In genomic region chr17:12620200-12620720, GRCh38 we compare ENCODE assay signal across 19 cellular contexts. TPM values are rescaled to one million over a fixed set of nuclear protein-coding genes. Genes with fewer than 3 reads are reported as not detected.
DNase-seq lines count a peak whose midpoint lies in the region; ATAC-seq and TF ChIP-seq lines count a peak whose summit lies in the region.
"Had no signal": no experiment of that assay in that cellular context is flagged by ENCODE, and none has a peak within 500 bp of the region (broad histone marks: within the 10 kb centered on the region; RNA-seq: fewer than 3 reads in every experiment).

No MANE protein-coding gene starts in this region.

- H3K27ac Mint-ChIP-seq in CD4-positive, alpha-beta memory T cell, result no peak overlapping the region
- H3K27ac Mint-ChIP-seq: activated naive CD8-positive, alpha-beta T cell had no signal

- no peaks in the 10 kb centered on the region for H3K4me1 Mint-ChIP-seq in CD4-positive, alpha-beta memory T cell

- TF ChIP-seq POLR2A in heart left ventricle (IDR thresholded peaks at IDR 0.05), result no peak

- H3K4me1 ChIP-seq in heart left ventricle, result peaks cover 0 to 12% (median 0%) of the 10 kb centered on the region in 12 donors
- H3K4me1 ChIP-seq in CD4-positive, alpha-beta memory T cell (ENCODE audit: insufficient read depth, low read length), result no peaks in the 10 kb centered on the region
- H3K4me1 ChIP-seq: esophagus squamous epithelium had no signal

- ATAC-seq in heart left ventricle (no peak), HG02981 (IDR thresholded peaks at IDR 0.05; ENCODE audit: unreplicated experiment) (no peak)

- H3K4me3 Mint-ChIP-seq in CD4-positive, alpha-beta memory T cell, result no peak overlapping the region
- H3K4me3 Mint-ChIP-seq: activated naive CD8-positive, alpha-beta T cell had no signal

- H3K4me3 ChIP-seq in heart left ventricle, result no peak overlapping the region
- H3K4me3 ChIP-seq in CD4-positive, alpha-beta memory T cell (ENCODE audit: low read length in 2 of 2), result no peak overlapping the region
- H3K4me3 ChIP-seq: esophagus squamous epithelium, ovary, testis had no signal

- POLR2A ChIA-PET in CD4-positive, alpha-beta memory T cell (lab: Charles Lee; ENCODE audit: partially characterized antibody), result no interaction called here

- peaks cover 0 to 3% of the 10 kb centered on the region in 2 donors for H3K36me3 Mint-ChIP-seq in CD4-positive, alpha-beta memory T cell
- H3K36me3 Mint-ChIP-seq: activated naive CD8-positive, alpha-beta T cell had no signal

- CTCF ChIA-PET in CD4-positive, alpha-beta memory T cell (lab: Charles Lee; ENCODE audit: partially characterized antibody), result no interaction called here

- no peaks in the 10 kb centered on the region for H3K36me3 ChIP-seq in heart left ventricle
- no peaks in the 10 kb centered on the region for H3K36me3 ChIP-seq in CD4-positive, alpha-beta memory T cell (ENCODE audit: insufficient read depth, low read length)
- H3K36me3 ChIP-seq: esophagus squamous epithelium, ovary had no signal

- peaks cover 0 to 8% (median 2%) of the 10 kb centered on the region in 8 donors for H3K9me3 Mint-ChIP-seq in CD4-positive, alpha-beta memory T cell

- peaks cover 0 to 2% of the 10 kb centered on the region in 2 donors for H3K27me3 Mint-ChIP-seq in CD4-positive, alpha-beta memory T cell
- H3K27me3 Mint-ChIP-seq: activated naive CD8-positive, alpha-beta T cell had no signal

- no peak for TF ChIP-seq CTCF in heart left ventricle (IDR thresholded peaks at IDR 0.05)

- 55 to 73% (median 67%) methylated on average over 5 of the region's 5 CpGs for WGBS in heart left ventricle, 4 donors

- H3K27me3 ChIP-seq in heart left ventricle, result no peaks in the 10 kb centered on the region
- H3K27me3 ChIP-seq in CD4-positive, alpha-beta memory T cell (ENCODE audit: insufficient read depth, low read length), result no peaks in the 10 kb centered on the region
- H3K27me3 ChIP-seq: esophagus squamous epithelium, ovary, testis had no signal

- H3K27ac ChIP-seq in heart left ventricle, result no peak overlapping the region
- H3K27ac ChIP-seq in CD4-positive, alpha-beta memory T cell (ENCODE audit: low read depth, low read length), result no peak overlapping the region
- H3K27ac ChIP-seq: esophagus squamous epithelium had no signal

- DNase-seq in Caki2 (ENCODE audit: low read depth) (peak; percentile 83), LHCN-M2 (ENCODE audit: low read depth) (peak; percentile 74), brain pericyte (ENCODE audit: low read depth, low spot score) (peak; percentile 91), iris pigment epithelial cell (ENCODE audit: low read depth) (peak; percentile 89), heart left ventricle (no peak), Kasumi-1 (lab: John Stamatoyannopoulos, UW) (no peak)
- no peak for DNase-seq in CD4-positive, alpha-beta memory T cell
- DNase-seq: activated CD4-positive, alpha-beta T cell treated with anti-CD3 and anti-CD28 coated beads for 1 hour; cortex of kidney; esophagus squamous epithelium; midbrain; NCI-H1092 treated with DMSO at 0.1 percent for 48 hours; NCI-H446 treated with DMSO at 0.1 percent for 48 hours; stimulated activated CD4-positive, alpha-beta T cell treated with anti-CD3 and anti-CD28 coated beads, Interleukin-15, amount 100 ng/mL, for 24 hours; SW 1271 had no signal

- intact Hi-C loops in heart left ventricle (cut with DNase I), result loop anchor here in 2 of 10 donors (5.0 to 10.0 kb wide), 2 partner anchors 38 to 65 kb away; no protein-coding TSS in a partner anchor
- intact Hi-C loops in CD4-positive, alpha-beta memory T cell (cut with micrococcal nuclease), result no loop called here

- H3K9me3 ChIP-seq in heart left ventricle, result no peaks in the 10 kb centered on the region
- H3K9me3 ChIP-seq in CD4-positive, alpha-beta memory T cell (ENCODE audit: control insufficient read depth in 1 of 2, low read length in 2 of 2), result no peaks in the 10 kb centered on the region
- H3K9me3 ChIP-seq: esophagus squamous epithelium, ovary, testis had no signal

- in situ Hi-C loops in Caki2 (cut with HindIII; ENCODE audit: low pct_unique_long_range_greater_than_20kb, low sequenced_read_pairs), result no loop called here

RNA-seq across cellular contexts. Expression of gene MYOCD, which starts 45.4 kb away (rescaled TPM):
- total RNA-seq in Caki2 (2014; rRNA removed; shearing (Covaris generic); ENCODE audit: low replicate concordance), result 1.4 and 1.8 TPM in 2 replicates
- total RNA-seq in LHCN-M2 (2014; rRNA removed) (0.06 TPM in 1 of 2 replicates, not detected in the other), heart left ventricle (10 to 100 TPM; 28.7 to 77.2 (median 47.1) TPM)
- 0.39 TPM for polyA plus RNA-seq in LHCN-M2 (2012)
- polyA plus RNA-seq in heart left ventricle, result 10 to 100 TPM; 12.9 to 24.6 TPM
- not detected for total RNA-seq in CD4-positive, alpha-beta memory T cell
- polyA plus RNA-seq in CD4-positive, alpha-beta memory T cell, result not detected

Comparison
In these comparisons a context has a peak if more than half of its experiments do, and no peak if none do; other contexts are left out.
1. DNase-seq: peak in Caki2 (single experiment), LHCN-M2 (single experiment), brain pericyte (single experiment) and iris pigment epithelial cell (single experiment); none in heart left ventricle (0 of 5), CD4-positive, alpha-beta memory T cell (0 of 5) and Kasumi-1 (0 of 2).
2. RNA of gene MYOCD, which starts 45.4 kb away (total RNA-seq): 28.7 to 77.2 TPM in heart left ventricle; 1.4 to 1.8 TPM in Caki2, 0.06 TPM in LHCN-M2 and not detected in CD4-positive, alpha-beta memory T cell; every median in the first group is over 10 times any median in the second.